Comparison of ENCODE assay signal across 9 cellular contexts in the genomic region with DNA sequence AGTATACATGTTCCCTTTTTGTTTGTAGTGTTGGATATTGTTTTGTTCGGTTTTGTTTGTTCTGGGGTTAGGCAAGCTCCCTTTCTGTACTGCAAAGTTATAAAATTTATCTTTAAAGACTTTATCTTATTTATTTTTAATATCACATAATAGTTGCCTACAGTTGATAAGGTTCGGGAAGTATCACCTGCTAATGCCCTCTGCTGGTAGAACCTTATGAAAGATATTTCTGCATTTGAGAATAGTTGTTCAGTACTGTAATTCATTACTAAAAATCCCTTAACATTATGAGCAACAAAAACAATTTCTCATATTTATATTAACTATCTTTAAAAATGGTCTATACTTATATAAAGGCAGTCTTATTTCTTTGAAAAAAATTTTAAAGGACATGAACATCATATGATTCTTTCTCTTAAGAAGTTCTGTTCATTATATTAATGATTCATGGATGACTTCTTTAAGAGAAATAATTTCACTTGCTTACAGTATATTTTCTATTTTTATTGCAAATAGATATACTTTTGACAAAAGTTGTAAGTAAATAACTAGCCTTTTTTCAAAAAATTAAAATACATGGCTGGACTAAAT.
DNase-seq lines count a peak whose midpoint lies in the region; ATAC-seq and TF ChIP-seq lines count a peak whose summit lies in the region.
"Had no signal": no experiment of that assay in that cellular context is flagged by ENCODE, and none has a peak within 500 bp of the region (broad histone marks: within the 10 kb centered on the region; RNA-seq: fewer than 3 reads in every experiment).

No MANE protein-coding gene starts in this region.

- intact Hi-C loops in heart right ventricle (cut with DNase I) (loop anchor here in 1 of 10 donors (10.0 kb wide), 1 partner anchor 1233 kb away; no protein-coding TSS in a partner anchor), Right ventricle myocardium inferior (cut with DNase I) (no loop called here), OCI-LY7 (cut with micrococcal nuclease; ENCODE audit: unreplicated experiment) (loop anchor here (5.0 kb wide), 1 partner anchor 34 kb away; no protein-coding TSS in a partner anchor), esophagus muscularis mucosa (cut with DNase I) (no loop called here)

- H3K9me3 Mint-ChIP-seq in stimulated activated naive CD8-positive, alpha-beta T cell treated with anti-CD3 and anti-CD28 coated beads, Interleukin-15, amount 100 ng/mL, for 72 hours: no peaks in the 10 kb centered on the region

- H3K27ac ChIP-seq in heart right ventricle: no peak overlapping the region
- H3K27ac ChIP-seq in OCI-LY7 (ENCODE audit: low read depth, low read length, poor library complexity, severe bottlenecking): no peak overlapping the region
- H3K27ac ChIP-seq in esophagus muscularis mucosa (replicated peaks in 1 of 4): no peak overlapping the region
- H3K27ac ChIP-seq: Peyer's patch had no signal

- H3K4me3 ChIP-seq in heart right ventricle (no peak overlapping the region), OCI-LY7 (ENCODE audit: low read depth, low read length, poor library complexity, severe bottlenecking) (no peak overlapping the region), esophagus muscularis mucosa (no peak overlapping the region)
- H3K4me3 ChIP-seq: Peyer's patch had no signal

- H3K4me3 Mint-ChIP-seq in stimulated activated naive CD8-positive, alpha-beta T cell treated with anti-CD3 and anti-CD28 coated beads, Interleukin-15, amount 100 ng/mL, for 72 hours: no peak overlapping the region

- CTCF ChIA-PET in OCI-LY7 (lab: Charles Lee; ENCODE audit: unreplicated experiment): no interaction called here

- H3K36me3 ChIP-seq in heart right ventricle (no peaks in the 10 kb centered on the region), OCI-LY7 (ENCODE audit: insufficient read depth, low read length) (no peaks in the 10 kb centered on the region), esophagus muscularis mucosa (no peaks in the 10 kb centered on the region)
- H3K36me3 ChIP-seq: Peyer's patch had no signal

- H3K79me2 ChIP-seq in OCI-LY7 (ENCODE audit: insufficient read depth, low read depth, low read length): no peaks in the 10 kb centered on the region

- H3K4me1 ChIP-seq in heart right ventricle (no peaks in the 10 kb centered on the region), OCI-LY7 (ENCODE audit: insufficient read depth, low read length, poor library complexity, severe bottlenecking) (no peaks in the 10 kb centered on the region), esophagus muscularis mucosa (no peaks in the 10 kb centered on the region)
- H3K4me1 ChIP-seq: Peyer's patch had no signal

- H3K9me2 ChIP-seq in OCI-LY7 (ENCODE audit: insufficient read depth, low read length): no peaks in the 10 kb centered on the region

- TF ChIP-seq POLR2A in esophagus muscularis mucosa (IDR thresholded peaks at IDR 0.05; ENCODE audit: low read depth): no peak

- no TSS peak for BruUV-seq in OCI-LY7 (replicated peaks; lab: Mats Ljungman, UMichigan)

- H4K20me1 ChIP-seq in OCI-LY7 (ENCODE audit: insufficient read depth, low read length): no peaks in the 10 kb centered on the region

- no peak overlapping the region for H3K4me2 ChIP-seq in OCI-LY7 (ENCODE audit: low read length)

- no peaks in the 10 kb centered on the region for H3K27me3 Mint-ChIP-seq in stimulated activated naive CD8-positive, alpha-beta T cell treated with anti-CD3 and anti-CD28 coated beads, Interleukin-15, amount 100 ng/mL, for 72 hours

- no peaks in the 10 kb centered on the region for H3K4me1 Mint-ChIP-seq in stimulated activated naive CD8-positive, alpha-beta T cell treated with anti-CD3 and anti-CD28 coated beads, Interleukin-15, amount 100 ng/mL, for 72 hours

- H3K27ac Mint-ChIP-seq in stimulated activated naive CD8-positive, alpha-beta T cell treated with anti-CD3 and anti-CD28 coated beads, Interleukin-15, amount 100 ng/mL, for 72 hours: no peak overlapping the region

- no peak for TF ChIP-seq EP300 in esophagus muscularis mucosa (IDR thresholded peaks at IDR 0.05)

- DNase-seq in heart right ventricle: no peak
- DNase-seq in Right ventricle myocardium inferior (ENCODE audit: missing footprints): no peak
- peak; percentile 27 for DNase-seq in OCI-LY7 (ENCODE audit: low spot score)
- no peak for DNase-seq in esophagus muscularis mucosa (ENCODE audit: extremely low spot score)
- DNase-seq in mucosa of gallbladder (ENCODE audit: low spot score): no peak
- DNase-seq in stimulated activated naive CD8-positive, alpha-beta T cell treated with anti-CD3 and anti-CD28 coated beads, Interleukin-15, amount 100 ng/mL, for 72 hours: no peak
- DNase-seq: Peyer's patch had no signal

- 21 to 30% methylated on average over 2 of the region's 2 CpGs for WGBS in heart right ventricle, 2 donors
- 33% methylated on average over 2 of the region's 2 CpGs for WGBS in esophagus muscularis mucosa

- POLR2A ChIA-PET in OCI-LY7 (lab: Charles Lee): no interaction called here

- peak in 7 of 9 donors; percentile 5 to 39 (median 15) for TF ChIP-seq CTCF in heart right ventricle (IDR thresholded peaks at IDR 0.05)
- TF ChIP-seq CTCF in OCI-LY7 (conservative IDR thresholded peaks at IDR 0.05; ENCODE audit: low read length): peak; percentile 79
- TF ChIP-seq CTCF in esophagus muscularis mucosa (IDR thresholded peaks at IDR 0.05): peak in 2 of 3 experiments; percentile 23 to 24

- H3K27me3 ChIP-seq in heart right ventricle (no peaks in the 10 kb centered on the region), esophagus muscularis mucosa (no peaks in the 10 kb centered on the region)
- H3K27me3 ChIP-seq: Peyer's patch had no signal

- ATAC-seq in heart right ventricle (no peak), Right ventricle myocardium inferior (no peak), HG02970 (IDR thresholded peaks at IDR 0.05; ENCODE audit: low FRiP score, unreplicated experiment) (no peak), GM18873 (IDR thresholded peaks at IDR 0.05; ENCODE audit: low FRiP score, unreplicated experiment) (no peak)
- ATAC-seq in stimulated activated naive CD8-positive, alpha-beta T cell treated with anti-CD3 and anti-CD28 coated beads, Interleukin-15, amount 100 ng/mL, for 72 hours: no peak

- H3K9me3 ChIP-seq in heart right ventricle: no peaks in the 10 kb centered on the region
- H3K9me3 ChIP-seq in OCI-LY7 (ENCODE audit: low read length): no peaks in the 10 kb centered on the region
- H3K9me3 ChIP-seq in esophagus muscularis mucosa: no peaks in the 10 kb centered on the region
- H3K9me3 ChIP-seq: Peyer's patch had no signal

- H2AFZ ChIP-seq in OCI-LY7 (ENCODE audit: low read length): no peak overlapping the region

Comparison
In these comparisons a context has a peak if more than half of its experiments do, and no peak if none do; other contexts are left out.
1. CTCF ChIP-seq: peak in every context shown above with its lines; median percentile 79 in OCI-LY7; 24 in esophagus muscularis mucosa; 15 in heart right ventricle.